Comparison of ENCODE assay signal across 8 cellular contexts in the genomic region with DNA sequence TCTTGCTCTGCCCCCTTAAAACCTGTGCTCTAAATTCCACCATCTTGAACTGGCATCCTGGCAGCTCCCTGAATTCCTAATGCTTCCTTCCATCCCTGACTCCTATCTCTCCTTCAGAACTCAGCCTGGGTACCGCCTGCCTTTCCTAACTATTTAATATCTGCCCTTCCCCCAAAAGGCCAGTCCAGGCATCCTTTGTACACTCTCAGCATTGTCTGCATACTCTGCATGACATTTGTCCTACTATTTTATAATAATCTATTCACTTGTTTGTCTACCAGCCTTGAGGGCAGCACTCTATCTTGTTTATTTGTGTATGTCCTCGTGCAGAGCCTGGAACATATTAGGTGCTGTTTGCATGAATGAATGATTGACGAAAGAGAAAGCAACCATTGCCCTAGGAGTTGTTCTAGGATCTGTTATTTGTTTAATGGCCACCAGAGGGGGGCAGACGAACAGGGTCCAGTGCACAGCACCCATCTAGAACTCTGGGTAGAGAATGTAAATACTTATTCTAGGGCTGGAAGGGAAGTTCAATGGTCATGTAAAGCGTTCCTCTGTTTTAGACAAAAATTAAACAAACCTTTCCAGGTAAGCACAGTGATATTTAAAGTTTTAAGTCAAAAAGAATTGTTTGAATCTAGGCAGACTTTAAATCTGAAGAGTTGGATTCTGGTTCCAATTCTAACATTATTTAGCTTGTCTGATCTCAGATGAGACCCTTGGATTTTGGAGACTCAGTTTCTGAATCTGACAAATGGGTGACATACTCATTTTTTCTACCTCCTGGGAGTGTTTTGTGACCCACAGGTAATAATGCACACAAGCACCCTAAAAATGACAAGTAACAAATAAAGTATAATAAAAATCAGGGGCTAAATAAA.
DNase-seq lines count a peak whose midpoint lies in the region; ATAC-seq and TF ChIP-seq lines count a peak whose summit lies in the region.

No MANE protein-coding gene starts in this region.

- H3K4me1 ChIP-seq in adrenal gland (replicated peaks in 1 of 2): no peaks in the 10 kb centered on the region
- peaks cover 0 to 5% (median 2%) of the 10 kb centered on the region in 4 donors for H3K4me1 ChIP-seq in sigmoid colon

- no peaks in the 10 kb centered on the region for H3K36me3 ChIP-seq in adrenal gland (replicated peaks in 1 of 2)
- H3K36me3 ChIP-seq in sigmoid colon: no peaks in the 10 kb centered on the region

- H3K9me3 ChIP-seq in adrenal gland (replicated peaks in 1 of 3): no peaks in the 10 kb centered on the region
- H3K9me3 ChIP-seq in sigmoid colon: no peaks in the 10 kb centered on the region

- no peaks in the 10 kb centered on the region for H3K27me3 ChIP-seq in adrenal gland
- no peaks in the 10 kb centered on the region for H3K27me3 ChIP-seq in sigmoid colon

- ATAC-seq in GM21447 (IDR thresholded peaks at IDR 0.05; ENCODE audit: unreplicated experiment): peak; percentile 91
- ATAC-seq in left ventricle myocardium superior: peak; percentile 90

- intact Hi-C loops in adrenal gland (cut with DNase I): loop anchor here (2.0 to 5.0 kb wide), 3 partner anchors 130 to 200 kb away; no protein-coding TSS in a partner anchor
- intact Hi-C loops in left ventricle myocardium superior (cut with micrococcal nuclease): loop anchor here (5.0 kb wide), 3 partner anchors 129 to 231 kb away; no protein-coding TSS in a partner anchor
- intact Hi-C loops in sigmoid colon (cut with DNase I): loop anchor here (1.0 to 5.0 kb wide), 3 partner anchors 130 to 236 kb away; no protein-coding TSS in a partner anchor

- TF ChIP-seq EP300 in sigmoid colon (IDR thresholded peaks at IDR 0.05): no peak

- DNase-seq in NCI-H1417 (lab: John Stamatoyannopoulos, UW) (peak; percentile 12 to 69 (median 24)), NCI-H1417 treated with DMSO at 0.1 percent for 48 hours (lab: John Stamatoyannopoulos, UW) (no peak), HPDE6-E6E7 (ENCODE audit: extremely low spot score) (peak; percentile 19), RKO (ENCODE audit: low spot score) (peak; percentile 78), adrenal gland (peak; percentile 43 to 79 (median 63)), left ventricle myocardium superior (no peak), sigmoid colon (peak; percentile 82)

- H3K4me3 ChIP-seq in adrenal gland (peak overlapping the region in 1 of 4 donors; percentile 20), sigmoid colon (no peak overlapping the region)

- no peak for TF ChIP-seq POLR2A in adrenal gland (IDR thresholded peaks at IDR 0.05)
- no peak for TF ChIP-seq POLR2A in sigmoid colon (IDR thresholded peaks at IDR 0.05)

- 6 to 13% (median 9%) methylated on average over 5 of the region's 5 CpGs for WGBS in adrenal gland, 4 donors
- WGBS in sigmoid colon, 2 donors: 8 to 15% methylated on average over 5 of the region's 5 CpGs

- no peak overlapping the region for H3K27ac ChIP-seq in adrenal gland
- H3K27ac ChIP-seq in sigmoid colon: no peak overlapping the region

- TF ChIP-seq CTCF in adrenal gland (IDR thresholded peaks at IDR 0.05): peak; percentile 55 to 94 (median 89)
- TF ChIP-seq CTCF in sigmoid colon (IDR thresholded peaks at IDR 0.05): peak; percentile 74 to 86 (median 76)

Comparison
In these comparisons a context has a peak if more than half of its experiments do, and no peak if none do; other contexts are left out.
1. DNase-seq: peak in NCI-H1417 (3 of 3), HPDE6-E6E7 (single experiment), RKO (single experiment), adrenal gland (7 of 7) and sigmoid colon (single experiment); none in NCI-H1417 treated with DMSO at 0.1 percent for 48 hours (single experiment) and left ventricle myocardium superior (single experiment).